Comparison of ENCODE assay signal across 8 cellular contexts in the genomic region with DNA sequence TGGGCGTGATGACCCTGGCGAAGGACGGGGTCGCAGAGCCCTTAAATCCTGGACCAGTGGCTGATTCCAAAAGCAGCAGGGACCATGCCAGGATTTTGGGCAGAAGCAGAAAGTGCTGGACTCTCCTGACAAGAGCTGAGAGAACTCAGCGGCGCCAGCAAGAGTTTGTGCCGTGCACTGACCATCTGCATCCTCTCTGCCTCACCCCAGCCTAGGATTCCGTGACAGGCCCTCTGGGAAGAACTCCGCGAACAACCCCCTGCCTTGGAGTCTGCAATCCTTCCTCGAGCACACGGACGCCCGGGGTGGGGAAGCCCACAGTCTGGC. TPM values are rescaled to one million over a fixed set of nuclear protein-coding genes. Genes with fewer than 3 reads are reported as not detected.
DNase-seq lines count a peak whose midpoint lies in the region; ATAC-seq, FAIRE-seq and TF ChIP-seq lines count a peak whose summit lies in the region.

No MANE protein-coding gene starts in this region.

- DNase-seq in GM23248 (peak; percentile 64), activated B cell treated with CpG ODN at 0.5 μM for 24 hours (no peak), right atrium auricular region (ENCODE audit: low spot score) (no peak), ureter (ENCODE audit: low spot score) (no peak), germinal center (ENCODE audit: low spot score) (no peak), NAMALWA (ENCODE audit: low spot score) (no peak), RCC 7860 (ENCODE audit: low spot score) (no peak)

- POLR2A ChIA-PET in activated B cell treated with CpG ODN at 0.5 μM for 24 hours (lab: Charles Lee) = interaction anchor here (0.7 to 2.4 kb wide), 3 partner anchors 10 to 1329 kb away, joined by 5 to 11 read pairs (median 6); partner anchors contain the start of gene GSTP1

- H3K27ac ChIP-seq in GM23248 = no peak overlapping the region
- H3K27ac ChIP-seq in right atrium auricular region = peak overlapping the region; percentile 93 to 94
- no peak overlapping the region for H3K27ac ChIP-seq in skeletal muscle tissue (ENCODE audit: low read depth, low read length)

- H3K4me2 ChIP-seq in GM23248 (ENCODE audit: unreplicated experiment) = peak overlapping the region; percentile 74

- H3K36me3 Mint-ChIP-seq in activated B cell treated with CpG ODN at 0.5 μM for 24 hours (ENCODE audit: low read depth) = peaks cover 27% of the 10 kb centered on the region

- peak overlapping the region; percentile 96 for H2AFZ ChIP-seq in GM23248

- H3K27ac Mint-ChIP-seq in activated B cell treated with CpG ODN at 0.5 μM for 24 hours = peak overlapping the region; percentile 73

- H3K9me3 ChIP-seq in GM23248 (ENCODE audit: low read depth) (no peaks in the 10 kb centered on the region), right atrium auricular region (no peaks in the 10 kb centered on the region), skeletal muscle tissue (ENCODE audit: control insufficient read depth in 3 of 3, low read length in 3 of 3) (no peaks in the 10 kb centered on the region)

- in situ Hi-C loops in GM23248 (cut with MboI) = no loop called here

- ATAC-seq in activated B cell treated with CpG ODN at 0.5 μM for 24 hours (ENCODE audit: low read depth) = no peak

- peaks cover 11% of the 10 kb centered on the region for H3K27me3 Mint-ChIP-seq in activated B cell treated with CpG ODN at 0.5 μM for 24 hours

- H3K36me3 ChIP-seq in GM23248 (ENCODE audit: low read depth) (no peaks in the 10 kb centered on the region; the same call in 1 of the 2 replicates), right atrium auricular region (peaks cover 27% of the 10 kb centered on the region), skeletal muscle tissue (ENCODE audit: control insufficient read depth in 3 of 3, insufficient read depth in 3 of 3, low read length in 3 of 3) (peaks cover 23 to 30% (median 27%) of the 10 kb centered on the region in 3 donors)

- TF ChIP-seq CTCF in activated B cell treated with CpG ODN at 0.5 μM for 24 hours (IDR thresholded peaks at IDR 0.05) = no peak
- TF ChIP-seq CTCF in right atrium auricular region (IDR thresholded peaks at IDR 0.05) = no peak

- H3K27me3 ChIP-seq in GM23248 (replicated peaks; ENCODE audit: insufficient read depth) (no peaks in the 10 kb centered on the region), right atrium auricular region (no peaks in the 10 kb centered on the region), skeletal muscle tissue (ENCODE audit: control insufficient read depth in 3 of 3, insufficient read depth in 3 of 3, low read length in 3 of 3) (peaks cover 0 to under 1% (median 0%) of the 10 kb centered on the region in 3 donors)

- H3K4me3 ChIP-seq in GM23248 (peak overlapping the region; percentile 91), right atrium auricular region (peak overlapping the region; percentile 95 to 99), skeletal muscle tissue (ENCODE audit: low read length in 3 of 3) (peak overlapping the region; percentile 95 to 99 (median 97))

- CTCF ChIA-PET in activated B cell treated with CpG ODN at 0.5 μM for 24 hours (lab: Charles Lee) = interaction anchor here (1.0 to 1.1 kb wide), 2 partner anchors 8 to 34 kb away, joined by 3 to 4 read pairs; no protein-coding TSS in a partner anchor

- no peaks in the 10 kb centered on the region for H3K9me3 Mint-ChIP-seq in activated B cell treated with CpG ODN at 0.5 μM for 24 hours

- no peak for FAIRE-seq in RCC 7860 (lab: Jason Lieb, UNC)

- H3K79me2 ChIP-seq in GM23248 (ENCODE audit: insufficient read depth) = peaks cover 22% of the 10 kb centered on the region

- H3K4me1 ChIP-seq in GM23248 (ENCODE audit: insufficient read depth) = peaks cover 5% of the 10 kb centered on the region; the same call in 1 of the 2 replicates
- H3K4me1 ChIP-seq in right atrium auricular region = peaks cover 0 to 24% of the 10 kb centered on the region in 2 donors
- H3K4me1 ChIP-seq in skeletal muscle tissue (ENCODE audit: control insufficient read depth in 3 of 3, insufficient read depth in 3 of 3, low read length in 3 of 3) = peaks cover 26 to 35% (median 29%) of the 10 kb centered on the region in 3 donors

- no peaks in the 10 kb centered on the region for H3F3A ChIP-seq in GM23248 (ENCODE audit: insufficient read depth)

- intact Hi-C loops in activated B cell treated with CpG ODN at 0.5 μM for 24 hours (cut with micrococcal nuclease) = loop anchor here (1.0 to 5.0 kb wide), 6 partner anchors 8 to 204 kb away; partner anchors contain the start of genes CDK2AP2, GSTP1, PPP1CA and TBC1D10C

- H3K4me1 Mint-ChIP-seq in activated B cell treated with CpG ODN at 0.5 μM for 24 hours = peaks cover 27% of the 10 kb centered on the region

- no peaks in the 10 kb centered on the region for H4K20me1 ChIP-seq in GM23248 (ENCODE audit: insufficient read depth)

- H3K9ac ChIP-seq in GM23248 (peak overlapping the region; percentile 92), skeletal muscle tissue (ENCODE audit: low read depth in 1 of 3, low read length in 3 of 3) (peak overlapping the region; percentile 98 to 99 (median 99))

- no peaks in the 10 kb centered on the region for H3K9me2 ChIP-seq in GM23248 (ENCODE audit: insufficient read depth)

- H3K4me3 Mint-ChIP-seq in activated B cell treated with CpG ODN at 0.5 μM for 24 hours = peak overlapping the region; percentile 90

- 9 to 27% methylated on average over 10 to 14 of the region's 14 CpGs for WGBS in GM23248 (ENCODE audit: low coverage in 1 of 2, low lambda C conversion rate in 2 of 2, missing lambda C conversion rate in 2 of 2), 2 experiments

RNA-seq across cellular contexts. Expression of gene NDUFV1, which starts 0.6 kb away (rescaled TPM):
- 168 and 209 TPM in 2 replicates for total RNA-seq in GM23248 (2014; rRNA removed; shearing (Covaris generic))
- 136 TPM in 2 replicates for polyA plus RNA-seq in GM23248 (2016; fragmentation: Nextera tagmentation; extraction: Ambion mirVana)
- total RNA-seq in activated B cell treated with CpG ODN at 0.5 μM for 24 hours (207 and 221 TPM in 2 replicates), right atrium auricular region (100 to 1,000 TPM; 424 to 522 TPM), skeletal muscle tissue (178 TPM), ureter (199 TPM)

RNA-seq across cellular contexts. Expression of gene GSTP1, which starts 22.5 kb away (rescaled TPM):
- total RNA-seq in GM23248 (2014; rRNA removed; shearing (Covaris generic)) = 355 and 606 TPM in 2 replicates
- polyA plus RNA-seq in GM23248 (2016; fragmentation: Nextera tagmentation; extraction: Ambion mirVana) = 743 and 767 TPM in 2 replicates
- total RNA-seq in activated B cell treated with CpG ODN at 0.5 μM for 24 hours = 331 and 362 TPM in 2 replicates
- total RNA-seq in right atrium auricular region = 100 to 1,000 TPM; 249 to 944 TPM
- total RNA-seq in skeletal muscle tissue = 293 TPM
- total RNA-seq in ureter = 771 TPM

RNA-seq across cellular contexts. Expression of gene NUDT8, which starts 23.6 kb away (rescaled TPM):
- 2.0 and 4.8 TPM in 2 replicates for total RNA-seq in GM23248 (2014; rRNA removed; shearing (Covaris generic))
- 4.1 TPM in 2 replicates for polyA plus RNA-seq in GM23248 (2016; fragmentation: Nextera tagmentation; extraction: Ambion mirVana)
- total RNA-seq in activated B cell treated with CpG ODN at 0.5 μM for 24 hours (5.3 and 6.1 TPM in 2 replicates), right atrium auricular region (10 to 100 TPM; 29.8 to 78.6 TPM), skeletal muscle tissue (5.2 TPM), ureter (6.9 TPM)

RNA-seq across cellular contexts. Expression of gene TBX10, which starts 33.5 kb away (rescaled TPM):
- not detected in 2 replicates for total RNA-seq in GM23248 (2014; rRNA removed; shearing (Covaris generic))
- polyA plus RNA-seq in GM23248 (2016; fragmentation: Nextera tagmentation; extraction: Ambion mirVana) = not detected in 2 replicates
- total RNA-seq in activated B cell treated with CpG ODN at 0.5 μM for 24 hours (not detected in 2 replicates), right atrium auricular region (not detected), skeletal muscle tissue (not detected), ureter (not detected)

RNA-seq across cellular contexts. Expression of gene ACY3, which starts 44.4 kb away (rescaled TPM):
- not detected in 2 replicates for total RNA-seq in GM23248 (2014; rRNA removed; shearing (Covaris generic))
- not detected in 2 replicates for polyA plus RNA-seq in GM23248 (2016; fragmentation: Nextera tagmentation; extraction: Ambion mirVana)
- not detected in 2 replicates for total RNA-seq in activated B cell treated with CpG ODN at 0.5 μM for 24 hours
- not detected for total RNA-seq in right atrium auricular region
- not detected for total RNA-seq in skeletal muscle tissue
- 0.29 TPM for total RNA-seq in ureter

Comparison
In these comparisons a context has a peak if more than half of its experiments do, and no peak if none do; other contexts are left out.
1. H3K27ac ChIP-seq: peak in right atrium auricular region (2 of 2); none in GM23248 (single experiment) and skeletal muscle tissue (single experiment).
2. Peak in every context shown above with its lines, with median percentiles within 50 percentile points of each other: H3K4me3 ChIP-seq.